8 cellular contexts compared by ENCODE assay signal in the genomic region with DNA sequence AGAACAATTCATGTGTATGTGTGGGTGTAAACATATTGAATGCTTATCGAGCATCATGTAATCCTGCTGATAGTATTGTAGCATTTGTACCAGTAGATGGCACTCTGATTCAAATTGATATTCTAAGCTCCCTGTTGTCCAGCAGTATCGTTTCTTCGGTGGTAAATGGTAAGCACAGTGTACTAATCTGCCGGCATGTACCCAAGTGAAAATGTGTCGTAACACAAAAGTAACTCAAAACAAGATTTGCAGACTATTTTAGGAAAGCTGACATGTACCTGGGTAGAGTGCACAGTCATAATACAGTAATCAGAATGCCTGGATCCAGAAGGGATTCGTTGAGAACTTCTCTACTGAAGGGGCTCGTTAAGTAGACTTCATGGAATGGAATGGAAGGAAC. TPM values are rescaled to one million over a fixed set of nuclear protein-coding genes. Genes with fewer than 3 reads are reported as not detected.
DNase-seq lines count a peak whose midpoint lies in the region; ATAC-seq and TF ChIP-seq lines count a peak whose summit lies in the region.

No MANE protein-coding gene starts in this region.

- H3K4me1 ChIP-seq in mucosa of descending colon (ENCODE audit: low read depth), result peaks cover 3% of the 10 kb centered on the region

- no peak overlapping the region for H3K27ac Mint-ChIP-seq in endothelial cell (ENCODE audit: unreplicated experiment)
- no peak overlapping the region for H3K27ac Mint-ChIP-seq in activated CD4-positive, alpha-beta memory T cell treated with anti-CD3 and anti-CD28 coated beads for 36 hours

- no peak overlapping the region for H3K4me3 ChIP-seq in mucosa of descending colon

- H3K36me3 ChIP-seq in mucosa of descending colon (ENCODE audit: low read depth), result no peaks in the 10 kb centered on the region

- peak; percentile 73 for ATAC-seq in mucosa of descending colon

- H3K4me3 Mint-ChIP-seq in endothelial cell (ENCODE audit: unreplicated experiment), result no peak overlapping the region
- no peak overlapping the region for H3K4me3 Mint-ChIP-seq in activated CD4-positive, alpha-beta memory T cell treated with anti-CD3 and anti-CD28 coated beads for 36 hours

- DNase-seq in EL (peak; percentile 70), H4 (ENCODE audit: low spot score) (peak; percentile 73), NCI-H128 (lab: John Stamatoyannopoulos, UW; ENCODE audit: unreplicated experiment) (peak; percentile 19), SIG-M5 treated with dmso at 0.1 percent for 504 hours (lab: John Stamatoyannopoulos, UW; ENCODE audit: unreplicated experiment) (peak; percentile 57), endothelial cell (ENCODE audit: low spot score) (peak; percentile 13), mucosa of descending colon (peak in 1 of 3 donors; percentile 39), nucleus accumbens (lab: John Stamatoyannopoulos, UW) (no peak)
- no peak for DNase-seq in activated CD4-positive, alpha-beta memory T cell treated with anti-CD3 and anti-CD28 coated beads for 36 hours

- no peaks in the 10 kb centered on the region for H3K9me3 Mint-ChIP-seq in endothelial cell (ENCODE audit: unreplicated experiment)
- no peaks in the 10 kb centered on the region for H3K9me3 Mint-ChIP-seq in activated CD4-positive, alpha-beta memory T cell treated with anti-CD3 and anti-CD28 coated beads for 36 hours

- POLR2A ChIA-PET in activated CD4-positive, alpha-beta memory T cell treated with anti-CD3 and anti-CD28 coated beads for 36 hours (lab: Charles Lee), result no interaction called here

- peaks cover 2% of the 10 kb centered on the region for H3K27me3 Mint-ChIP-seq in endothelial cell (ENCODE audit: unreplicated experiment)
- H3K27me3 Mint-ChIP-seq in activated CD4-positive, alpha-beta memory T cell treated with anti-CD3 and anti-CD28 coated beads for 36 hours, result peaks cover 10% of the 10 kb centered on the region

- CTCF ChIA-PET in activated CD4-positive, alpha-beta memory T cell treated with anti-CD3 and anti-CD28 coated beads for 36 hours (lab: Charles Lee), result interaction anchor here (0.8 to 9.5 kb wide), 12 partner anchors 9 to 813 kb away, joined by 3 to 209 read pairs (median 4); a partner anchor contains a TSS

- intact Hi-C loops in mucosa of descending colon (cut with DNase I, micrococcal nuclease), result no loop called here
- intact Hi-C loops in activated CD4-positive, alpha-beta memory T cell treated with anti-CD3 and anti-CD28 coated beads for 36 hours (cut with micrococcal nuclease), result loop anchor here (1.0 to 10.0 kb wide), 3 partner anchors 373 to 1028 kb away; no protein-coding TSS in a partner anchor

- no peaks in the 10 kb centered on the region for H3K36me3 Mint-ChIP-seq in endothelial cell (ENCODE audit: low read depth, unreplicated experiment)
- H3K36me3 Mint-ChIP-seq in activated CD4-positive, alpha-beta memory T cell treated with anti-CD3 and anti-CD28 coated beads for 36 hours, result no peaks in the 10 kb centered on the region

- no peaks in the 10 kb centered on the region for H3K9me3 ChIP-seq in mucosa of descending colon

- peak; percentile 51 for TF ChIP-seq CTCF in endothelial cell (IDR thresholded peaks at IDR 0.05; ENCODE audit: unreplicated experiment)
- peak; percentile 30 for TF ChIP-seq CTCF in mucosa of descending colon (IDR thresholded peaks at IDR 0.05)

- no peaks in the 10 kb centered on the region for H3K4me1 Mint-ChIP-seq in endothelial cell (ENCODE audit: unreplicated experiment)
- no peaks in the 10 kb centered on the region for H3K4me1 Mint-ChIP-seq in activated CD4-positive, alpha-beta memory T cell treated with anti-CD3 and anti-CD28 coated beads for 36 hours (ENCODE audit: low read depth)

RNA-seq across cellular contexts. Expression of a gene that starts 31.7 kb away (rescaled TPM):
- 0.62 and 0.66 TPM in 2 replicates for total RNA-seq in H4 (2014; rRNA removed; shearing (Covaris generic))
- total RNA-seq in endothelial cell (ENCODE audit: unreplicated experiment) (1.9 TPM), mucosa of descending colon (1 to 10 TPM in 2 of 3 donors, under 1 TPM in 1; 0.61 to 1.7 (median 1.2) TPM)
- total RNA-seq in activated CD4-positive, alpha-beta memory T cell treated with anti-CD3 and anti-CD28 coated beads for 36 hours, result under 1 TPM; 0.10 to 0.36 TPM

Comparison
In these comparisons a context has a peak if more than half of its experiments do, and no peak if none do; other contexts are left out.
1. DNase-seq: peak in EL (single experiment), H4 (single experiment), NCI-H128 (single experiment), SIG-M5 treated with dmso at 0.1 percent for 504 hours (single experiment) and endothelial cell (single experiment); none in nucleus accumbens (0 of 56) and activated CD4-positive, alpha-beta memory T cell treated with anti-CD3 and anti-CD28 coated beads for 36 hours (single experiment).